Comparison of ENCODE assay signal across 18 cellular contexts in genomic region chr5:53111139-53111538, GRCh38. TPM values are rescaled to one million over a fixed set of nuclear protein-coding genes. Genes with fewer than 3 reads are reported as not detected.
DNase-seq lines count a peak whose midpoint lies in the region; ATAC-seq, FAIRE-seq and TF ChIP-seq lines count a peak whose summit lies in the region.
"Had no signal": no experiment of that assay in that cellular context is flagged by ENCODE, and none has a peak within 500 bp of the region (broad histone marks: within the 10 kb centered on the region; RNA-seq: fewer than 3 reads in every experiment).

No MANE protein-coding gene starts in this region.

- POLR2A ChIA-PET in GM12878 (lab: Charles Lee): no interaction called here

- BruUV-seq in GM12878 (replicated peaks; lab: Mats Ljungman, UMichigan): no TSS peak

- no peak for FAIRE-seq in GM12878 (lab: Jason Lieb, UNC)
- FAIRE-seq: urothelium cell line had no signal

- no peak for TF ChIP-seq POLR2A in GM12878 (IDR thresholded peaks at IDR 0.05; ENCODE audit: low read depth, low read length)

- H4K20me1 ChIP-seq in Loucy (ENCODE audit: insufficient read depth, low read length, poor library complexity, severe bottlenecking) (no peaks in the 10 kb centered on the region), GM12878 (ENCODE audit: control insufficient read depth, insufficient read depth) (no peaks in the 10 kb centered on the region)

- no peak overlapping the region for H3K27ac ChIP-seq in GM12878 (ENCODE audit: control insufficient read depth, insufficient read depth)
- H3K27ac ChIP-seq: right atrium auricular region had no signal

- CTCF ChIA-PET in GM12878 (lab: Yijun Ruan, JAX): interaction anchor here (0.7 kb wide), 1 partner anchor 814 kb away, joined by 3 read pairs; no protein-coding TSS in a partner anchor

- H3K36me3 ChIP-seq in Loucy (ENCODE audit: insufficient read depth, low read length) (no peaks in the 10 kb centered on the region), GM12878 (ENCODE audit: control insufficient read depth in 2 of 2, insufficient read depth in 2 of 2, low read length in 1 of 2) (no peaks in the 10 kb centered on the region)
- H3K36me3 ChIP-seq: right atrium auricular region had no signal

- RAD21 ChIA-PET in GM12878 (lab: Charles Lee; ENCODE audit: unreplicated experiment): no interaction called here

- H3K4me3 Mint-ChIP-seq in activated T-cell treated with anti-CD3 and anti-CD28 coated beads, Interleukin-2, amount 50 U/mL, for 24 hours: peak overlapping the region; percentile 95
- H3K4me3 Mint-ChIP-seq in nephron: peak overlapping the region in 2 of 3 experiments; percentile 95 to 96

- no peak for TF ChIP-seq RAD21 in GM12878 (IDR thresholded peaks at IDR 0.05; ENCODE audit: insufficient read depth, low read depth, low read length)

- H3K36me3 Mint-ChIP-seq in activated T-cell treated with anti-CD3 and anti-CD28 coated beads, Interleukin-2, amount 50 U/mL, for 24 hours (ENCODE audit: low read depth): peaks cover 25% of the 10 kb centered on the region
- H3K36me3 Mint-ChIP-seq in nephron (ENCODE audit: low read depth): peaks cover 14% of the 10 kb centered on the region

- in situ Hi-C loops in GM12878 (cut with MboI): no loop called here

- H3K4me3 ChIP-seq in Loucy (ENCODE audit: low read length, poor library complexity, severe bottlenecking) (no peak overlapping the region), GM12878 (no peak overlapping the region)

- ATAC-seq in GM12878 (no peak), GM18873 (IDR thresholded peaks at IDR 0.05; ENCODE audit: low FRiP score, unreplicated experiment) (no peak)

- H3K9ac ChIP-seq in Loucy (ENCODE audit: low read depth, low read length, poor library complexity, severe bottlenecking): peak overlapping the region; percentile 84
- H3K9ac ChIP-seq in GM12878 (ENCODE audit: control insufficient read depth, insufficient read depth, low read length): no peak overlapping the region

- H3K9me3 Mint-ChIP-seq in activated T-cell treated with anti-CD3 and anti-CD28 coated beads, Interleukin-2, amount 50 U/mL, for 24 hours: no peaks in the 10 kb centered on the region
- H3K9me3 Mint-ChIP-seq in nephron: no peaks in the 10 kb centered on the region

- no peak for DNase-seq in activated T-cell treated with anti-CD3 and anti-CD28 coated beads, Interleukin-2, amount 50 U/mL, for 24 hours
- no peak for DNase-seq in activated T-cell treated with anti-CD3 and anti-CD28 coated beads, Interleukin-2, amount 50 U/mL, for 1 hour
- DNase-seq in GM12878 (ENCODE audit: low read depth, low spot score) (no peak), NCI-H1105 treated with DMSO at 0.1 percent for 48 hours (lab: John Stamatoyannopoulos, UW) (no peak), Kasumi-1 (lab: John Stamatoyannopoulos, UW) (no peak)
- DNase-seq: activated CD4-positive, alpha-beta T cell treated with anti-CD3 and anti-CD28 coated beads, Interleukin-2, amount 50 U/mL, for 1 hour; anterior cingulate cortex; effector memory CD4-positive, alpha-beta T cell; head of caudate nucleus; kidney glomerular epithelial cell; NCI-H1930; NCI-H524; SIG-M5 had no signal

- TF ChIP-seq CTCF in Loucy (conservative IDR thresholded peaks at IDR 0.05; ENCODE audit: low read length) (no peak), GM12878 (IDR thresholded peaks at IDR 0.05 in 2 of 3, conservative IDR thresholded peaks at IDR 0.05 in 1 of 3; ENCODE audit: control insufficient read depth in 2 of 3, extremely low read depth in 1 of 3, insufficient read depth in 1 of 3, low read depth in 3 of 3, low read length in 3 of 3) (no peak), nephron (IDR thresholded peaks at IDR 0.05; ENCODE audit: unreplicated experiment in 3 of 3) (no peak)

- no peak overlapping the region for H2AFZ ChIP-seq in Loucy (ENCODE audit: low read length)
- H2AFZ ChIP-seq in GM12878 (ENCODE audit: control insufficient read depth, low read depth, low read length): no peak overlapping the region

- no peaks in the 10 kb centered on the region for H3K27me3 ChIP-seq in Loucy (ENCODE audit: insufficient read depth, low read length, poor library complexity, severe bottlenecking)
- no peaks in the 10 kb centered on the region for H3K27me3 ChIP-seq in GM12878 (replicated peaks in 1 of 2; ENCODE audit: control insufficient read depth in 2 of 2, insufficient read depth in 2 of 2, low read length in 1 of 2)
- H3K27me3 ChIP-seq: right atrium auricular region had no signal

- SMC1A ChIA-PET in GM12878 (lab: Charles Lee; ENCODE audit: uncharacterized antibody, unreplicated experiment): interaction anchor here (0.7 kb wide), 1 partner anchor 162 kb away, joined by 3 read pairs; no protein-coding TSS in a partner anchor

- no peaks in the 10 kb centered on the region for H3K9me2 ChIP-seq in Loucy (replicated peaks; ENCODE audit: low read depth, low read length)

- H3K9me3 ChIP-seq in Loucy (ENCODE audit: insufficient read depth, low read depth, low read length) (no peaks in the 10 kb centered on the region), GM12878 (replicated peaks; ENCODE audit: control insufficient read depth, insufficient read depth, low read length) (no peaks in the 10 kb centered on the region)
- H3K9me3 ChIP-seq: right atrium auricular region had no signal

- H3F3A ChIP-seq in Loucy (ENCODE audit: low read depth): no peaks in the 10 kb centered on the region

- H3K4me2 ChIP-seq in Loucy (ENCODE audit: low read depth, low read length, poor library complexity, severe bottlenecking): peak overlapping the region; percentile 82
- H3K4me2 ChIP-seq in GM12878 (ENCODE audit: control insufficient read depth, insufficient read depth): peak overlapping the region; percentile 90; the same call in 1 of the 2 replicates

- no peak for TF ChIP-seq EP300 in GM12878 (IDR thresholded peaks at IDR 0.05; ENCODE audit: borderline replicate concordance in 1 of 2, control insufficient read depth in 1 of 2, low read depth in 2 of 2, low read length in 2 of 2)

- H3K79me2 ChIP-seq in Loucy (ENCODE audit: insufficient read depth, low read length): peaks cover 18% of the 10 kb centered on the region
- H3K79me2 ChIP-seq in GM12878 (ENCODE audit: control insufficient read depth, insufficient read depth, low read length): peaks cover 2% of the 10 kb centered on the region

- H3K27me3 Mint-ChIP-seq in activated T-cell treated with anti-CD3 and anti-CD28 coated beads, Interleukin-2, amount 50 U/mL, for 24 hours: no peaks in the 10 kb centered on the region
- H3K27me3 Mint-ChIP-seq in nephron (ENCODE audit: low read depth): no peaks in the 10 kb centered on the region

- H3K27ac Mint-ChIP-seq in activated T-cell treated with anti-CD3 and anti-CD28 coated beads, Interleukin-2, amount 50 U/mL, for 24 hours: no peak overlapping the region
- H3K27ac Mint-ChIP-seq in nephron: no peak overlapping the region

- intact Hi-C loops in GM12878 (cut with micrococcal nuclease; ENCODE audit: unreplicated experiment): no loop called here

- peaks cover 35% of the 10 kb centered on the region for H3K4me1 ChIP-seq in Loucy (ENCODE audit: insufficient read depth, low read length, poor library complexity, severe bottlenecking)
- peaks cover 5% of the 10 kb centered on the region; the same call in 1 of the 2 replicates for H3K4me1 ChIP-seq in GM12878 (ENCODE audit: control insufficient read depth, insufficient read depth, low read length)

- WGBS in GM12878 (ENCODE audit: insufficient coverage, insufficient replicate concordance, low lambda C conversion rate, missing lambda C conversion rate): 100% methylated on average over 1 of the region's 1 CpG

- peaks cover 35% of the 10 kb centered on the region for H3K4me1 Mint-ChIP-seq in activated T-cell treated with anti-CD3 and anti-CD28 coated beads, Interleukin-2, amount 50 U/mL, for 24 hours (ENCODE audit: low read depth)
- peaks cover 15% of the 10 kb centered on the region for H3K4me1 Mint-ChIP-seq in nephron

TF ChIP-seq in GM12878, 131 proteins besides CTCF, POLR2A, EP300 and RAD21 (continues in another document):
- TF ChIP-seq MEF2B (IDR thresholded peaks at IDR 0.05; ENCODE audit: partially characterized antibody, poor library complexity, severe bottlenecking) (no peak), PAX8 (IDR thresholded peaks at IDR 0.05) (no peak), E4F1 (IDR thresholded peaks at IDR 0.05; ENCODE audit: borderline replicate concordance, partially characterized antibody) (no peak), SIX5 (IDR thresholded peaks at IDR 0.05; ENCODE audit: low read depth, low read length, severe bottlenecking) (no peak), ESRRA (IDR thresholded peaks at IDR 0.05; ENCODE audit: low read length) (no peak)

RNA-seq across cellular contexts. Expression of gene MOCS2, which starts 1.6 kb away (rescaled TPM):
- total RNA-seq in GM12878 (2013; cell fraction: nucleolus; rRNA removed): 21.1 and 21.7 TPM in 2 replicates
- 11.0 and 13.1 TPM in 2 replicates for total RNA-seq in GM12878 (2014; rRNA removed)
- total RNA-seq in GM12878 (2014; rRNA removed; fragmentation: Illumina TruSeq; extraction: Trizol): 15.3 and 15.7 TPM in 2 replicates
- total RNA-seq in GM12878 (2021): 13.0 and 14.4 TPM in 2 replicates
- 11.8 TPM for polyA plus RNA-seq in GM12878 (2011; ENCODE audit: low read depth)
- 26.1 and 44.0 TPM in 2 replicates for polyA plus RNA-seq in GM12878 (2011; rRNA removed)
- 10.7 and 11.3 TPM in 2 replicates for polyA plus RNA-seq in GM12878 (2011; cell fraction: cytosol; rRNA removed)
- polyA plus RNA-seq in GM12878 (2011; cell fraction: nucleus; rRNA removed): 10.8 and 12.1 TPM in 2 replicates
- polyA plus RNA-seq in GM12878 (2012): 15.3 and 16.9 TPM in 2 replicates
- 21.7 and 25.4 TPM in 2 replicates for polyA plus RNA-seq in GM12878 (2014; fragmentation: Illumina TruSeq; extraction: Trizol)
- 10 to 100 TPM; 23.4 to 24.1 TPM for polyA plus RNA-seq in GM12878 (2014; fragmentation: Nextera tagmentation; extraction: Ambion mirVana)
- polyA plus RNA-seq in GM12878 (2014; rRNA removed): 10.6 and 12.7 TPM in 2 replicates
- polyA plus RNA-seq in GM12878 (2016; fragmentation: Nextera tagmentation; extraction: Ambion mirVana): 10 to 100 TPM; 26.6 to 27.4 TPM
- polyA minus RNA-seq in GM12878 (2011; rRNA and poly(A)+ RNA removed): 10.6 and 11.7 TPM in 2 replicates
- 2.3 and 6.0 TPM in 2 replicates for polyA minus RNA-seq in GM12878 (2011; cell fraction: cytosol; rRNA and poly(A)+ RNA removed)
- polyA minus RNA-seq in GM12878 (2011; cell fraction: nucleus; rRNA and poly(A)+ RNA removed): 12.0 and 15.6 TPM in 2 replicates
